ENCODE assay signal across 1 cellular context in the genomic region with DNA sequence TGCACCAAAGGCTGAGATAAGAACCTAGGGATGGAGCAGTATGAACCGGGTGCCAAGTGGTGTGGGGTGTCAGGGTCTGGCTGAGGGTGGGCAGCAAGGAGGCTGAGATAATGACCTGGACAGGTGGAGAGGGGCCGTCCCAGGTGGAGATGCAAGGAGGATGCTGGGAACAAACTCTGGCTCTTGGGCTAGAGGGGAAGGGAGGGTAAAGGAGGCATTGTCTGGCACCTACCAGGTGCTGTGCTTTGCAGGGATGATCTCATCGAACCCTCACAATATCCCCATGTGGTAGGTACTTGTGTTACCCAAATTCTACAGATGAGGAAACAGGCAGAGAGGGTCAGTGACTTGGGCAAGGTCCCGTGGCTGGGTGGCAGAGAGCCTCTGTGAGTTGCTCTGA.
TF ChIP-seq lines count a peak whose summit lies in the region.

No MANE protein-coding gene starts in this region.

TF ChIP-seq in H1, 55 proteins besides CTCF, POLR2A, EP300 and RAD21:
- TF ChIP-seq CBX8 (IDR thresholded peaks at IDR 0.05; ENCODE audit: borderline replicate concordance, low read depth, low read length) (no peak), PHF8 (conservative IDR thresholded peaks at IDR 0.05; ENCODE audit: low read depth, low read length) (no peak), SIX5 (IDR thresholded peaks at IDR 0.05; ENCODE audit: low read depth, low read length) (no peak), GTF2F1 (IDR thresholded peaks at IDR 0.05; ENCODE audit: borderline replicate concordance, low read depth, low read length) (no peak), CTBP2 (IDR thresholded peaks at IDR 0.05; ENCODE audit: borderline replicate concordance, insufficient read depth, insufficient read length, low read length) (no peak), FOSL1 (IDR thresholded peaks at IDR 0.05; ENCODE audit: insufficient read depth, low read depth, low read length) (no peak), TCF12 (IDR thresholded peaks at IDR 0.05; ENCODE audit: low read depth, low read length) (no peak), SUZ12 (IDR thresholded peaks at IDR 0.05; ENCODE audit: low read length) (no peak), SP4 (IDR thresholded peaks at IDR 0.05; ENCODE audit: low read length) (no peak), HDAC2 (IDR thresholded peaks at IDR 0.05; ENCODE audit: borderline replicate concordance in 1 of 2, low read depth in 2 of 2, low read length in 2 of 2) (no peak), CREB1 (IDR thresholded peaks at IDR 0.05) (no peak), RNF2 (IDR thresholded peaks at IDR 0.05; ENCODE audit: borderline replicate concordance, low read depth, low read length, missing control alignments, poor library complexity, severe bottlenecking) (no peak), SRF (IDR thresholded peaks at IDR 0.05; ENCODE audit: low read depth, low read length) (no peak), TEAD4 (IDR thresholded peaks at IDR 0.05; ENCODE audit: low read depth, low read length) (no peak), NANOG (IDR thresholded peaks at IDR 0.05; ENCODE audit: insufficient read depth, low read depth, low read length, poor library complexity, severe bottlenecking) (no peak), YY1 (IDR thresholded peaks at IDR 0.05; ENCODE audit: low read depth, low read length) (no peak), CBX5 (IDR thresholded peaks at IDR 0.05; ENCODE audit: low read depth, low read length) (no peak)
- TF ChIP-seq, protein P1, sequence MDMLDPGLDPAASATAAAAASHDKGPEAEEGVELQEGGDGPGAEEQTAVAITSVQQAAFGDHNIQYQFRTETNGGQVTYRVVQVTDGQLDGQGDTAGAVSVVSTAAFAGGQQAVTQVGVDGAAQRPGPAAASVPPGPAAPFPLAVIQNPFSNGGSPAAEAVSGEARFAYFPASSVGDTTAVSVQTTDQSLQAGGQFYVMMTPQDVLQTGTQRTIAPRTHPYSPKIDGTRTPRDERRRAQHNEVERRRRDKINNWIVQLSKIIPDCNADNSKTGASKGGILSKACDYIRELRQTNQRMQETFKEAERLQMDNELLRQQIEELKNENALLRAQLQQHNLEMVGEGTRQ (IDR thresholded peaks at IDR 0.05; ENCODE audit: low read length): no peak
- TF ChIP-seq, protein P2, sequence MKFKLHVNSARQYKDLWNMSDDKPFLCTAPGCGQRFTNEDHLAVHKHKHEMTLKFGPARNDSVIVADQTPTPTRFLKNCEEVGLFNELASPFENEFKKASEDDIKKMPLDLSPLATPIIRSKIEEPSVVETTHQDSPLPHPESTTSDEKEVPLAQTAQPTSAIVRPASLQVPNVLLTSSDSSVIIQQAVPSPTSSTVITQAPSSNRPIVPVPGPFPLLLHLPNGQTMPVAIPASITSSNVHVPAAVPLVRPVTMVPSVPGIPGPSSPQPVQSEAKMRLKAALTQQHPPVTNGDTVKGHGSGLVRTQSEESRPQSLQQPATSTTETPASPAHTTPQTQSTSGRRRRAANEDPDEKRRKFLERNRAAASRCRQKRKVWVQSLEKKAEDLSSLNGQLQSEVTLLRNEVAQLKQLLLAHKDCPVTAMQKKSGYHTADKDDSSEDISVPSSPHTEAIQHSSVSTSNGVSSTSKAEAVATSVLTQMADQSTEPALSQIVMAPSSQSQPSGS (IDR thresholded peaks at IDR 0.05; ENCODE audit: low read length): no peak
- TF ChIP-seq, protein P3, sequence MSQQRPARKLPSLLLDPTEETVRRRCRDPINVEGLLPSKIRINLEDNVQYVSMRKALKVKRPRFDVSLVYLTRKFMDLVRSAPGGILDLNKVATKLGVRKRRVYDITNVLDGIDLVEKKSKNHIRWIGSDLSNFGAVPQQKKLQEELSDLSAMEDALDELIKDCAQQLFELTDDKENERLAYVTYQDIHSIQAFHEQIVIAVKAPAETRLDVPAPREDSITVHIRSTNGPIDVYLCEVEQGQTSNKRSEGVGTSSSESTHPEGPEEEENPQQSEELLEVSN (IDR thresholded peaks at IDR 0.05): no peak
